In the genomic region with DNA sequence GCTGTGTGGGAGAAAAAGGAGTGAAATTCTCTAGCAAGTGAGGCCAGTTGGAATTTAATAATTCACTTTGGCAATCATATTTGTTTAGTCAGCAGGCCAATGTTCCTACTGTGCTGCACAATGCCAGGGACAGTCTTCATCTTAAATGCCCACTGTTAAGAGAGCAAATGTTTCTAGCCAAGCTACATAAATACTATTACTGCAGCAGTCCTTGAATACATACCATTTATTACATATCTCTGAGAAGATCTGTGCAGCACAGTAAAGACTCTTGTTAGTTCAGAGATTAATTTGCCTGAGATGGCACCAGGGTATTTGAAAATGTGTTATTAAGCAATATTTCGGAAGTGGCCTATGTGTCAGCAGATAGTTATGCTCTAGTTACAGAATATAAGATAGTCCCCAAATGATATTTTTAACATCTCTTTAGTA, we compare ENCODE assay signal across 12 cellular contexts.
DNase-seq lines count a peak whose midpoint lies in the region; ATAC-seq and TF ChIP-seq lines count a peak whose summit lies in the region.
"Had no signal": no experiment of that assay in that cellular context is flagged by ENCODE, and none has a peak within 500 bp of the region (broad histone marks: within the 10 kb centered on the region; RNA-seq: fewer than 3 reads in every experiment).

No MANE protein-coding gene starts in this region.

- no peak overlapping the region for H2BK120ac ChIP-seq in trophoblast cell (ENCODE audit: insufficient read depth, low read length, poor library complexity)

- no peak overlapping the region for H2AK5ac ChIP-seq in trophoblast cell (ENCODE audit: low read length)

- no peaks in the 10 kb centered on the region for H3K27me3 ChIP-seq in trophoblast cell (ENCODE audit: insufficient read depth, low read length)
- H3K27me3 ChIP-seq: adrenal gland had no signal

- no peak overlapping the region for H4K91ac ChIP-seq in trophoblast cell (ENCODE audit: low read depth, low read length)

- DNase-seq in ELR (ENCODE audit: low read depth) (peak; percentile 79), OCI-LY7 (ENCODE audit: low spot score) (no peak), fibroblast of gingiva (ENCODE audit: low read depth) (peak; percentile 76), trophoblast cell (peak; percentile 19 to 67), T-cell (no peak), KBM-7 (no peak)
- DNase-seq in activated CD4-positive, alpha-beta T cell treated with anti-CD3 and anti-CD28 coated beads for 1 hour, result no peak
- DNase-seq: activated CD4-positive, alpha-beta T cell treated with anti-CD3 and anti-CD28 coated beads, Interleukin-2, amount 10 ng/mL, durations not matched to agents 7 days and 5 days; adrenal gland; DMS79 had no signal

- H3K36me3 ChIP-seq in OCI-LY7 (ENCODE audit: insufficient read depth, low read length) (no peaks in the 10 kb centered on the region), trophoblast cell (ENCODE audit: control insufficient read depth in 1 of 2, insufficient read depth in 2 of 2, low read length in 2 of 2) (peaks cover 1 to 10% of the 10 kb centered on the region in 2 experiments)
- H3K36me3 ChIP-seq: adrenal gland had no signal

- H3K14ac ChIP-seq in trophoblast cell (ENCODE audit: low read length), result no peak overlapping the region

- BruUV-seq in OCI-LY7 (replicated peaks; lab: Mats Ljungman, UMichigan), result no TSS peak

- 0 out of 2 replicates have a peak overlapping the region, but pooled peaks have one; percentile 12 for H2AFZ ChIP-seq in OCI-LY7 (ENCODE audit: low read length)
- no peak overlapping the region for H2AFZ ChIP-seq in trophoblast cell (ENCODE audit: insufficient read depth, low read length, poor library complexity)

- H2BK12ac ChIP-seq in trophoblast cell (ENCODE audit: low read length), result no peak overlapping the region

- intact Hi-C loops in OCI-LY7 (cut with micrococcal nuclease; ENCODE audit: unreplicated experiment), result no loop called here

- no peaks in the 10 kb centered on the region for H3K9me3 ChIP-seq in OCI-LY7 (ENCODE audit: low read length)
- H3K9me3 ChIP-seq in trophoblast cell (ENCODE audit: insufficient read depth, low read depth, low read length), result no peaks in the 10 kb centered on the region
- H3K9me3 ChIP-seq: adrenal gland had no signal

- peaks cover 8 to 23% of the 10 kb centered on the region in 2 donors for H3K27me3 Mint-ChIP-seq in T-cell

- H3K23ac ChIP-seq in trophoblast cell (ENCODE audit: low read length), result no peak overlapping the region

- CTCF ChIA-PET in OCI-LY7 (lab: Charles Lee; ENCODE audit: unreplicated experiment) (no interaction called here), T-cell (lab: Charles Lee) (no interaction called here)

- H3K4me2 ChIP-seq in OCI-LY7 (ENCODE audit: low read length) (no peak overlapping the region), trophoblast cell (ENCODE audit: low read length) (no peak overlapping the region)

- no peaks in the 10 kb centered on the region for H3K4me1 Mint-ChIP-seq in T-cell
- H3K4me1 Mint-ChIP-seq: activated CD4-positive, alpha-beta T cell treated with anti-CD3 and anti-CD28 coated beads, Interleukin-2, amount 10 ng/mL, durations not matched to agents 7 days and 5 days had no signal

- no peak overlapping the region for H2BK5ac ChIP-seq in trophoblast cell (ENCODE audit: low read depth, low read length, poor library complexity)

- H4K8ac ChIP-seq in trophoblast cell (ENCODE audit: low read depth, low read length), result no peak overlapping the region

- no peaks in the 10 kb centered on the region for H3K79me1 ChIP-seq in trophoblast cell (ENCODE audit: low read length)

- POLR2A ChIA-PET in OCI-LY7 (lab: Charles Lee) (interaction anchor here (0.7 kb wide), 1 partner anchor 845 kb away, joined by 3 read pairs; no protein-coding TSS in a partner anchor), T-cell (lab: Charles Lee) (no interaction called here)

- no peaks in the 10 kb centered on the region for H3K9me3 Mint-ChIP-seq in T-cell
- H3K9me3 Mint-ChIP-seq: activated CD4-positive, alpha-beta T cell treated with anti-CD3 and anti-CD28 coated beads, Interleukin-2, amount 10 ng/mL, durations not matched to agents 7 days and 5 days had no signal

- no peak for TF ChIP-seq CTCF in OCI-LY7 (conservative IDR thresholded peaks at IDR 0.05; ENCODE audit: low read length)

- in situ Hi-C loops in KBM-7 (cut with MboI; ENCODE audit: low pct_unique_long_range_greater_than_20kb, low sequenced_read_pairs), result no loop called here

- H4K12ac ChIP-seq in trophoblast cell (ENCODE audit: low read depth, low read length), result no peak overlapping the region

- H3K4me3 ChIP-seq in OCI-LY7 (ENCODE audit: low read depth, low read length, poor library complexity, severe bottlenecking) (no peak overlapping the region), trophoblast cell (ENCODE audit: low read depth, low read length) (no peak overlapping the region)
- H3K4me3 ChIP-seq: adrenal gland had no signal

- H3K4me3 Mint-ChIP-seq in T-cell, result no peak overlapping the region
- H3K4me3 Mint-ChIP-seq: activated CD4-positive, alpha-beta T cell treated with anti-CD3 and anti-CD28 coated beads, Interleukin-2, amount 10 ng/mL, durations not matched to agents 7 days and 5 days had no signal

- H3K36me3 Mint-ChIP-seq in T-cell, result no peaks in the 10 kb centered on the region

- H3K18ac ChIP-seq in trophoblast cell (ENCODE audit: low read length), result no peak overlapping the region

- H4K20me1 ChIP-seq in OCI-LY7 (ENCODE audit: insufficient read depth, low read length), result no peaks in the 10 kb centered on the region

- H3K9ac ChIP-seq in trophoblast cell (ENCODE audit: low read length), result no peak overlapping the region

- no peaks in the 10 kb centered on the region for H3K79me2 ChIP-seq in OCI-LY7 (ENCODE audit: insufficient read depth, low read depth, low read length)
- no peaks in the 10 kb centered on the region for H3K79me2 ChIP-seq in trophoblast cell (ENCODE audit: control insufficient read depth, insufficient read depth, low read length, poor library complexity)

- no peak overlapping the region for H3K27ac Mint-ChIP-seq in T-cell
- H3K27ac Mint-ChIP-seq: activated CD4-positive, alpha-beta T cell treated with anti-CD3 and anti-CD28 coated beads, Interleukin-2, amount 10 ng/mL, durations not matched to agents 7 days and 5 days had no signal

- no CpG with 5 or more reads among the region's 1 CpG for WGBS in trophoblast cell (ENCODE audit: extremely low coverage, insufficient coverage, insufficient read length)

- H3K4me1 ChIP-seq in OCI-LY7 (ENCODE audit: insufficient read depth, low read length, poor library complexity, severe bottlenecking), result no peaks in the 10 kb centered on the region
- H3K4me1 ChIP-seq in trophoblast cell (ENCODE audit: control insufficient read depth in 1 of 2, insufficient read depth in 2 of 2, low read length in 2 of 2), result peaks cover 2% of the 10 kb centered on the region in 2 experiments

- H3K9me2 ChIP-seq in OCI-LY7 (ENCODE audit: insufficient read depth, low read length), result no peaks in the 10 kb centered on the region

- no peak overlapping the region for H3K27ac ChIP-seq in OCI-LY7 (ENCODE audit: low read depth, low read length, poor library complexity, severe bottlenecking)
- no peak overlapping the region for H3K27ac ChIP-seq in trophoblast cell (ENCODE audit: low read depth, low read length)
- H3K27ac ChIP-seq: RWPE1 had no signal

- H3K4ac ChIP-seq in trophoblast cell (ENCODE audit: low read depth, low read length), result no peak overlapping the region

- ATAC-seq in T-cell (replicated peaks in 1 of 4) (no peak), GM18907 (IDR thresholded peaks at IDR 0.05; ENCODE audit: unreplicated experiment) (no peak)

Comparison
In these comparisons a context has a peak if more than half of its experiments do, and no peak if none do; other contexts are left out.
1. DNase-seq: peak in ELR (single experiment), fibroblast of gingiva (single experiment) and trophoblast cell (2 of 2); none in OCI-LY7 (single experiment), T-cell (0 of 34), KBM-7 (single experiment) and activated CD4-positive, alpha-beta T cell treated with anti-CD3 and anti-CD28 coated beads for 1 hour (single experiment).